Comparison of ENCODE assay signal across 1 cellular context in the genomic region with DNA sequence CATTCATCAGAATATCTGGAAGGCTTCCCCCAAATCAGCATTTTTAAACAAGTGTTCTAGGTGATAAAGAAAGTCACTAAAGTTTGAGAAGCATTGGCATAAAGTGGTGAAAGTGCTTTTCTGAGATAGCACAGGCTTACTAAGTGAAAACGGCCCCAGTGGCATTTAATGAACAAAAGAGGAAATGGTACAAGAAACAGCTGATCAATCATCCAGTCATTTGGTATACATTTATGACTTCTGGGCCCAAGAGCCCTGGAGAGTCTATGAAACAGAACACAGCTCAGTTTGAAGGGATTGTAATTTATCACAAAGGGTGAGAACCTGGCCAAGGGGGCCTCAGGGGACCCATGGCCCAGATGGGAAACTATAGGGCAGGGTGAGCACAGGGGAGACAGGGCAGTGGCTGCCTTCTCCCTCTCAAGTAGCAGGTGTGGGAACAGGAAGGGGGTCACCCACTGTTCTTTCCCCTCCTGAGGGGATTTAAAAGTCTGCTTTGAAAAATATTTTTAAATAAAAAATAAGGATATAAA.
A peak's percentile ranks its signal among the peaks of the same experiment; 100 is the strongest.
TF ChIP-seq lines count a peak whose summit lies in the region.

No MANE protein-coding gene starts in this region.

TF ChIP-seq in GM12878, 131 proteins besides CTCF, POLR2A, EP300 and RAD21 (continued from another document):
- TF ChIP-seq, protein P1, sequence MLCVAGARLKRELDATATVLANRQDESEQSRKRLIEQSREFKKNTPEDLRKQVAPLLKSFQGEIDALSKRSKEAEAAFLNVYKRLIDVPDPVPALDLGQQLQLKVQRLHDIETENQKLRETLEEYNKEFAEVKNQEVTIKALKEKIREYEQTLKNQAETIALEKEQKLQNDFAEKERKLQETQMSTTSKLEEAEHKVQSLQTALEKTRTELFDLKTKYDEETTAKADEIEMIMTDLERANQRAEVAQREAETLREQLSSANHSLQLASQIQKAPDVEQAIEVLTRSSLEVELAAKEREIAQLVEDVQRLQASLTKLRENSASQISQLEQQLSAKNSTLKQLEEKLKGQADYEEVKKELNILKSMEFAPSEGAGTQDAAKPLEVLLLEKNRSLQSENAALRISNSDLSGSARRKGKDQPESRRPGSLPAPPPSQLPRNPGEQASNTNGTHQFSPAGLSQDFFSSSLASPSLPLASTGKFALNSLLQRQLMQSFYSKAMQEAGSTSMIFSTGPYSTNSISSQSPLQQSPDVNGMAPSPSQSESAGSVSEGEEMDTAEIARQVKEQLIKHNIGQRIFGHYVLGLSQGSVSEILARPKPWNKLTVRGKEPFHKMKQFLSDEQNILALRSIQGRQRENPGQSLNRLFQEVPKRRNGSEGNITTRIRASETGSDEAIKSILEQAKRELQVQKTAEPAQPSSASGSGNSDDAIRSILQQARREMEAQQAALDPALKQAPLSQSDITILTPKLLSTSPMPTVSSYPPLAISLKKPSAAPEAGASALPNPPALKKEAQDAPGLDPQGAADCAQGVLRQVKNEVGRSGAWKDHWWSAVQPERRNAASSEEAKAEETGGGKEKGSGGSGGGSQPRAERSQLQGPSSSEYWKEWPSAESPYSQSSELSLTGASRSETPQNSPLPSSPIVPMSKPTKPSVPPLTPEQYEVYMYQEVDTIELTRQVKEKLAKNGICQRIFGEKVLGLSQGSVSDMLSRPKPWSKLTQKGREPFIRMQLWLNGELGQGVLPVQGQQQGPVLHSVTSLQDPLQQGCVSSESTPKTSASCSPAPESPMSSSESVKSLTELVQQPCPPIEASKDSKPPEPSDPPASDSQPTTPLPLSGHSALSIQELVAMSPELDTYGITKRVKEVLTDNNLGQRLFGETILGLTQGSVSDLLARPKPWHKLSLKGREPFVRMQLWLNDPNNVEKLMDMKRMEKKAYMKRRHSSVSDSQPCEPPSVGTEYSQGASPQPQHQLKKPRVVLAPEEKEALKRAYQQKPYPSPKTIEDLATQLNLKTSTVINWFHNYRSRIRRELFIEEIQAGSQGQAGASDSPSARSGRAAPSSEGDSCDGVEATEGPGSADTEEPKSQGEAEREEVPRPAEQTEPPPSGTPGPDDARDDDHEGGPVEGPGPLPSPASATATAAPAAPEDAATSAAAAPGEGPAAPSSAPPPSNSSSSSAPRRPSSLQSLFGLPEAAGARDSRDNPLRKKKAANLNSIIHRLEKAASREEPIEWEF (IDR thresholded peaks at IDR 0.05; ENCODE audit: insufficient replicate concordance, low read depth, low read length): peak; percentile 27
- TF ChIP-seq USF1 (IDR thresholded peaks at IDR 0.05; ENCODE audit: borderline replicate concordance, extremely low read length, insufficient read depth, low read depth, low read length) (no peak), NFXL1 (IDR thresholded peaks at IDR 0.05; ENCODE audit: borderline replicate concordance) (no peak), SPI1 (IDR thresholded peaks at IDR 0.05; ENCODE audit: borderline replicate concordance, insufficient read depth, low read depth, low read length) (peak; percentile 91; the same call in 1 of the 2 replicates), WRNIP1 (IDR thresholded peaks at IDR 0.05; ENCODE audit: borderline replicate concordance, low read depth, low read length) (no peak), SIX5 (IDR thresholded peaks at IDR 0.05; ENCODE audit: low read depth, low read length, severe bottlenecking) (no peak), RUNX3 (IDR thresholded peaks at IDR 0.05; ENCODE audit: low read length) (no peak), RAD51 (IDR thresholded peaks at IDR 0.05) (no peak), BCL11A (IDR thresholded peaks at IDR 0.05; ENCODE audit: low read depth, low read length) (peak; percentile 58; the same call in 1 of the 2 replicates), ATF7 (IDR thresholded peaks at IDR 0.05; ENCODE audit: low read depth) (peak; percentile 56), ETV6 (conservative IDR thresholded peaks at IDR 0.05 in 1 of 2, IDR thresholded peaks at IDR 0.05 in 1 of 2; ENCODE audit: borderline replicate concordance in 1 of 2, low read depth in 1 of 2) (no peak), MXI1 (IDR thresholded peaks at IDR 0.05; ENCODE audit: low read depth, low read length) (no peak), MTA2 (IDR thresholded peaks at IDR 0.05; ENCODE audit: low read depth) (peak; percentile 79), GATAD2B (conservative IDR thresholded peaks at IDR 0.05; ENCODE audit: low read depth) (peak; percentile 37; the same call in 1 of the 2 replicates), SIN3A (IDR thresholded peaks at IDR 0.05; ENCODE audit: low read depth, low read length) (no peak), MEF2B (IDR thresholded peaks at IDR 0.05; ENCODE audit: partially characterized antibody, poor library complexity, severe bottlenecking) (peak; percentile 95), JUND (IDR thresholded peaks at IDR 0.05; ENCODE audit: low read depth, low read length) (no peak), ZNF687 (IDR thresholded peaks at IDR 0.05) (0 out of 2 replicates have a peak, but pooled peaks have one; percentile 49), IKZF2 (IDR thresholded peaks at IDR 0.05) (peak in 1 of 2 experiments; percentile 32; a peak in 1 of 4 replicates)
- TF ChIP-seq, protein P2, sequence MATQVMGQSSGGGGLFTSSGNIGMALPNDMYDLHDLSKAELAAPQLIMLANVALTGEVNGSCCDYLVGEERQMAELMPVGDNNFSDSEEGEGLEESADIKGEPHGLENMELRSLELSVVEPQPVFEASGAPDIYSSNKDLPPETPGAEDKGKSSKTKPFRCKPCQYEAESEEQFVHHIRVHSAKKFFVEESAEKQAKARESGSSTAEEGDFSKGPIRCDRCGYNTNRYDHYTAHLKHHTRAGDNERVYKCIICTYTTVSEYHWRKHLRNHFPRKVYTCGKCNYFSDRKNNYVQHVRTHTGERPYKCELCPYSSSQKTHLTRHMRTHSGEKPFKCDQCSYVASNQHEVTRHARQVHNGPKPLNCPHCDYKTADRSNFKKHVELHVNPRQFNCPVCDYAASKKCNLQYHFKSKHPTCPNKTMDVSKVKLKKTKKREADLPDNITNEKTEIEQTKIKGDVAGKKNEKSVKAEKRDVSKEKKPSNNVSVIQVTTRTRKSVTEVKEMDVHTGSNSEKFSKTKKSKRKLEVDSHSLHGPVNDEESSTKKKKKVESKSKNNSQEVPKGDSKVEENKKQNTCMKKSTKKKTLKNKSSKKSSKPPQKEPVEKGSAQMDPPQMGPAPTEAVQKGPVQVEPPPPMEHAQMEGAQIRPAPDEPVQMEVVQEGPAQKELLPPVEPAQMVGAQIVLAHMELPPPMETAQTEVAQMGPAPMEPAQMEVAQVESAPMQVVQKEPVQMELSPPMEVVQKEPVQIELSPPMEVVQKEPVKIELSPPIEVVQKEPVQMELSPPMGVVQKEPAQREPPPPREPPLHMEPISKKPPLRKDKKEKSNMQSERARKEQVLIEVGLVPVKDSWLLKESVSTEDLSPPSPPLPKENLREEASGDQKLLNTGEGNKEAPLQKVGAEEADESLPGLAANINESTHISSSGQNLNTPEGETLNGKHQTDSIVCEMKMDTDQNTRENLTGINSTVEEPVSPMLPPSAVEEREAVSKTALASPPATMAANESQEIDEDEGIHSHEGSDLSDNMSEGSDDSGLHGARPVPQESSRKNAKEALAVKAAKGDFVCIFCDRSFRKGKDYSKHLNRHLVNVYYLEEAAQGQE (IDR thresholded peaks at IDR 0.05; ENCODE audit: low read depth, low read length): no peak
- TF ChIP-seq, protein P3, sequence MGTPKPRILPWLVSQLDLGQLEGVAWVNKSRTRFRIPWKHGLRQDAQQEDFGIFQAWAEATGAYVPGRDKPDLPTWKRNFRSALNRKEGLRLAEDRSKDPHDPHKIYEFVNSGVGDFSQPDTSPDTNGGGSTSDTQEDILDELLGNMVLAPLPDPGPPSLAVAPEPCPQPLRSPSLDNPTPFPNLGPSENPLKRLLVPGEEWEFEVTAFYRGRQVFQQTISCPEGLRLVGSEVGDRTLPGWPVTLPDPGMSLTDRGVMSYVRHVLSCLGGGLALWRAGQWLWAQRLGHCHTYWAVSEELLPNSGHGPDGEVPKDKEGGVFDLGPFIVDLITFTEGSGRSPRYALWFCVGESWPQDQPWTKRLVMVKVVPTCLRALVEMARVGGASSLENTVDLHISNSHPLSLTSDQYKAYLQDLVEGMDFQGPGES (IDR thresholded peaks at IDR 0.05): no peak
- TF ChIP-seq, protein P4, sequence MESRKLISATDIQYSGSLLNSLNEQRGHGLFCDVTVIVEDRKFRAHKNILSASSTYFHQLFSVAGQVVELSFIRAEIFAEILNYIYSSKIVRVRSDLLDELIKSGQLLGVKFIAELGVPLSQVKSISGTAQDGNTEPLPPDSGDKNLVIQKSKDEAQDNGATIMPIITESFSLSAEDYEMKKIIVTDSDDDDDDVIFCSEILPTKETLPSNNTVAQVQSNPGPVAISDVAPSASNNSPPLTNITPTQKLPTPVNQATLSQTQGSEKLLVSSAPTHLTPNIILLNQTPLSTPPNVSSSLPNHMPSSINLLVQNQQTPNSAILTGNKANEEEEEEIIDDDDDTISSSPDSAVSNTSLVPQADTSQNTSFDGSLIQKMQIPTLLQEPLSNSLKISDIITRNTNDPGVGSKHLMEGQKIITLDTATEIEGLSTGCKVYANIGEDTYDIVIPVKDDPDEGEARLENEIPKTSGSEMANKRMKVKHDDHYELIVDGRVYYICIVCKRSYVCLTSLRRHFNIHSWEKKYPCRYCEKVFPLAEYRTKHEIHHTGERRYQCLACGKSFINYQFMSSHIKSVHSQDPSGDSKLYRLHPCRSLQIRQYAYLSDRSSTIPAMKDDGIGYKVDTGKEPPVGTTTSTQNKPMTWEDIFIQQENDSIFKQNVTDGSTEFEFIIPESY (IDR thresholded peaks at IDR 0.05): no peak
